Comparison of ENCODE assay signal across 11 cellular contexts in the genomic region with DNA sequence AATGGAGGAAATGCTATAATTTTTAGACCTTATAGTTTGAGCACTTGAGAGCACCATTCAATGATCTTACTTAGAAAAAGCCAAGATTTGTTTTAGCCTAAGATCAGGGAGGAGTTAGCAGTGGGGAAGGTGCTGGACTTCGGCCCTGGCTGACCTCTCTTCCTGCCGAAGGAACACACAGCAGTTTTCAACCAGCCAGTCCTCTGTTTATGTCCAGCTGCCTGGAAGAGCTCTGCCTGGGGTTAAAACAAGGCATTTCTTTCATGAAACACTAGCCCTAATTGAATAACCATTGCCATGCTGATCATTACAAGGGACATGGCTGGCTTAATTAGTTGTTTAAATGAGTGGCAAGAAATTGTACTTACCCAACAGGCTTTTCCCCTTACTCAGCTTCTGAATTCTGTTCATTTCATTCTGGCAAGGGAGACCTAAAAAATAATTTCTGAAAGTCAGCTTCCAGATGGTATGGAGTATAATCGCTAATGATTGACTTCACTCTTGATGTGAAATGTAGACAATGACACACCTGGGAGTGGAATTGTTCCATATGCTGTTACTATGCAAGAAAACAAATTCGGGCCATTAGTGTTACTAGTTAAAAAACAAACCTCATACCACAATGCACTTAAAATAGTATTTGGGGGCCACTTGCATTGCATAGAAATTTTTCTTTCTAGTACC.
"Had no signal": no experiment of that assay in that cellular context is flagged by ENCODE, and none has a peak within 500 bp of the region (broad histone marks: within the 10 kb centered on the region; RNA-seq: fewer than 3 reads in every experiment).

No MANE protein-coding gene starts in this region.

- H3K27ac ChIP-seq: cardiac muscle cell, transverse colon had no signal

- ATAC-seq: activated T-cell treated with anti-CD3 and anti-CD28 coated beads, Interleukin-2, amount 50 U/mL, for 4 hours; naive thymus-derived CD4-positive, alpha-beta T cell had no signal

- H3K4me3 Mint-ChIP-seq: activated CD4-positive, alpha-beta memory T cell treated with anti-CD3 and anti-CD28 coated beads for 36 hours; activated naive CD8-positive, alpha-beta T cell treated with anti-CD3 and anti-CD28 coated beads for 36 hours; activated T-cell treated with anti-CD3 and anti-CD28 coated beads, Interleukin-2, amount 50 U/mL, for 4 hours; naive thymus-derived CD4-positive, alpha-beta T cell had no signal

- H3K27me3 Mint-ChIP-seq: activated CD4-positive, alpha-beta memory T cell treated with anti-CD3 and anti-CD28 coated beads for 36 hours; activated naive CD8-positive, alpha-beta T cell treated with anti-CD3 and anti-CD28 coated beads for 36 hours had no signal

- DNase-seq: activated CD4-positive, alpha-beta memory T cell treated with anti-CD3 and anti-CD28 coated beads for 36 hours; activated gamma-delta T cell; activated naive CD8-positive, alpha-beta T cell treated with anti-CD3 and anti-CD28 coated beads for 36 hours; activated T-cell treated with anti-CD3 and anti-CD28 coated beads, Interleukin-2, amount 50 U/mL, for 4 hours; foreskin melanocyte; naive thymus-derived CD4-positive, alpha-beta T cell; T1000; transverse colon had no signal

- H3K4me1 Mint-ChIP-seq: activated naive CD8-positive, alpha-beta T cell treated with anti-CD3 and anti-CD28 coated beads for 36 hours; naive thymus-derived CD4-positive, alpha-beta T cell had no signal

- H3K9me3 ChIP-seq: transverse colon had no signal

- H3K4me2 ChIP-seq: smooth muscle cell had no signal

- H3K4me3 ChIP-seq: cardiac muscle cell, smooth muscle cell, transverse colon had no signal

- H3K4me1 ChIP-seq: transverse colon had no signal

- H3K27me3 ChIP-seq: cardiac muscle cell, transverse colon had no signal

- H3K36me3 Mint-ChIP-seq: activated CD4-positive, alpha-beta memory T cell treated with anti-CD3 and anti-CD28 coated beads for 36 hours; activated naive CD8-positive, alpha-beta T cell treated with anti-CD3 and anti-CD28 coated beads for 36 hours; naive thymus-derived CD4-positive, alpha-beta T cell had no signal

- H3K9me3 Mint-ChIP-seq: activated CD4-positive, alpha-beta memory T cell treated with anti-CD3 and anti-CD28 coated beads for 36 hours; activated T-cell treated with anti-CD3 and anti-CD28 coated beads, Interleukin-2, amount 50 U/mL, for 4 hours had no signal

- FAIRE-seq: colon had no signal

- H3K36me3 ChIP-seq: cardiac muscle cell, transverse colon had no signal

- H3K27ac Mint-ChIP-seq: activated CD4-positive, alpha-beta memory T cell treated with anti-CD3 and anti-CD28 coated beads for 36 hours; activated naive CD8-positive, alpha-beta T cell treated with anti-CD3 and anti-CD28 coated beads for 36 hours; naive thymus-derived CD4-positive, alpha-beta T cell had no signal
